ENCODE assay signal across 8 cellular contexts in genomic region chr10:50604049-50604640, GRCh38. TPM values are rescaled to one million over a fixed set of nuclear protein-coding genes. Genes with fewer than 3 reads are reported as not detected.
A peak's percentile ranks its signal among the peaks of the same experiment; 100 is the strongest.
DNase-seq lines count a peak whose midpoint lies in the region; ATAC-seq and TF ChIP-seq lines count a peak whose summit lies in the region.

No MANE protein-coding gene starts in this region.

- H3K79me2 ChIP-seq in GM23248 (ENCODE audit: insufficient read depth) = peaks cover 29% of the 10 kb centered on the region

- H3K36me3 ChIP-seq in GM23248 (ENCODE audit: low read depth) (no peaks in the 10 kb centered on the region), brain microvascular endothelial cell (replicated peaks) (no peaks in the 10 kb centered on the region)

- H3K27me3 Mint-ChIP-seq in osteocyte (ENCODE audit: unreplicated experiment) = no peaks in the 10 kb centered on the region

- H3K4me3 ChIP-seq in GM12865 (ENCODE audit: low read depth, low read length) (peak overlapping the region; percentile 5; the same call in 1 of the 2 replicates), GM23248 (peak overlapping the region; percentile 36), brain microvascular endothelial cell (ENCODE audit: low read depth, low read length) (no peak overlapping the region)

- H3K9me3 ChIP-seq in GM23248 (ENCODE audit: low read depth) = no peaks in the 10 kb centered on the region

- peaks cover 61% of the 10 kb centered on the region for H3F3A ChIP-seq in GM23248 (ENCODE audit: insufficient read depth)

- WGBS in GM23248 (ENCODE audit: low coverage in 1 of 2, low lambda C conversion rate in 2 of 2, missing lambda C conversion rate in 2 of 2), 2 experiments = 16 to 21% methylated on average over 8 of the region's 8 CpGs

- peak overlapping the region; percentile 88 for H3K27ac Mint-ChIP-seq in osteocyte (ENCODE audit: unreplicated experiment)

- in situ Hi-C loops in GM23248 (cut with MboI) (no loop called here), brain microvascular endothelial cell (cut with HindIII; ENCODE audit: low pct_ligation_motif_present, low sequenced_read_pairs) (no loop called here)

- 0 out of 2 replicates have a peak overlapping the region, but pooled peaks have one; percentile 7 for H2AFZ ChIP-seq in GM23248

- peaks cover 49% of the 10 kb centered on the region for H3K4me1 Mint-ChIP-seq in osteocyte (ENCODE audit: unreplicated experiment)

- DNase-seq in GM12865 (ENCODE audit: low read depth) = peak; percentile 68
- peak; percentile 52 for DNase-seq in GM23248
- DNase-seq in NCI-H1436 treated with DMSO at 0.1 percent for 48 hours (lab: John Stamatoyannopoulos, UW) = peak; percentile 35
- DNase-seq in brain microvascular endothelial cell = no peak
- no peak for DNase-seq in osteocyte (ENCODE audit: extremely low spot score, unreplicated experiment)
- no peak for DNase-seq in NK-92 (lab: John Stamatoyannopoulos, UW; ENCODE audit: unreplicated experiment)
- no peak for DNase-seq in central memory CD4-positive, alpha-beta T cell

- H3K9me2 ChIP-seq in GM23248 (ENCODE audit: insufficient read depth) = no peaks in the 10 kb centered on the region

- H3K27ac ChIP-seq in GM23248 (peak overlapping the region; percentile 65), brain microvascular endothelial cell (peak overlapping the region; percentile 79)

- H3K4me1 ChIP-seq in GM23248 (ENCODE audit: insufficient read depth) = peaks cover 59% of the 10 kb centered on the region

- H3K9ac ChIP-seq in GM23248 = peak overlapping the region; percentile 29; the same call in 1 of the 2 replicates

- H3K4me3 Mint-ChIP-seq in osteocyte (ENCODE audit: unreplicated experiment) = no peak overlapping the region

- peak overlapping the region; percentile 64 for H3K4me2 ChIP-seq in GM23248 (ENCODE audit: unreplicated experiment)

- H3K9me3 Mint-ChIP-seq in osteocyte (ENCODE audit: unreplicated experiment) = no peaks in the 10 kb centered on the region

- TF ChIP-seq CTCF in GM12865 (IDR thresholded peaks at IDR 0.05; ENCODE audit: insufficient read depth, low read depth, low read length, missing control alignments) (no peak), brain microvascular endothelial cell (IDR thresholded peaks at IDR 0.05; ENCODE audit: low read depth, low read length, missing control alignments) (no peak), osteocyte (IDR thresholded peaks at IDR 0.05) (no peak)

- no peaks in the 10 kb centered on the region for H4K20me1 ChIP-seq in GM23248 (ENCODE audit: insufficient read depth)

- H3K27me3 ChIP-seq in GM23248 (replicated peaks; ENCODE audit: insufficient read depth) = no peaks in the 10 kb centered on the region
- no peaks in the 10 kb centered on the region for H3K27me3 ChIP-seq in brain microvascular endothelial cell (replicated peaks)

- H3K36me3 Mint-ChIP-seq in osteocyte (ENCODE audit: unreplicated experiment) = no peaks in the 10 kb centered on the region

- no peak for ATAC-seq in HG03097 (IDR thresholded peaks at IDR 0.05; ENCODE audit: low FRiP score, unreplicated experiment)

RNA-seq across cellular contexts. Expression of gene SGMS1, which starts 19.6 kb away (rescaled TPM):
- 53.6 and 71.3 TPM in 2 replicates for total RNA-seq in GM23248 (2014; rRNA removed; shearing (Covaris generic))
- polyA plus RNA-seq in GM23248 (2016; fragmentation: Nextera tagmentation; extraction: Ambion mirVana) = 22.7 and 25.1 TPM in 2 replicates
- 20.7 and 21.0 TPM in 2 replicates for total RNA-seq in osteocyte

Comparison
In these comparisons a context has a peak if more than half of its experiments do, and no peak if none do; other contexts are left out.
1. DNase-seq: peak in GM12865 (single experiment), GM23248 (single experiment) and NCI-H1436 treated with DMSO at 0.1 percent for 48 hours (single experiment); none in brain microvascular endothelial cell (single experiment), osteocyte (single experiment), NK-92 (single experiment) and central memory CD4-positive, alpha-beta T cell (single experiment).